In genomic region chr12:10098762-10099161, GRCh38 we compare ENCODE assay signal across 14 cellular contexts. TPM values are rescaled to one million over a fixed set of nuclear protein-coding genes. Genes with fewer than 3 reads are reported as not detected.
DNase-seq lines count a peak whose midpoint lies in the region; ATAC-seq and TF ChIP-seq lines count a peak whose summit lies in the region.
"Had no signal": no experiment of that assay in that cellular context is flagged by ENCODE, and none has a peak within 500 bp of the region (broad histone marks: within the 10 kb centered on the region; RNA-seq: fewer than 3 reads in every experiment).

CLEC1A (minus strand) TSS chr12:10098985; CDS start chr12:10098922, 63 bp downstream.

- TF ChIP-seq CTCF in esophagus muscularis mucosa (IDR thresholded peaks at IDR 0.05) (no peak), tibial nerve (IDR thresholded peaks at IDR 0.05) (no peak), prostate gland (IDR thresholded peaks at IDR 0.05) (no peak)

- H3K9me3 ChIP-seq in NT2/D1 (ENCODE audit: insufficient read depth, low read length) (peaks cover under 1% of the 10 kb centered on the region; the same call in 1 of the 2 replicates), esophagus muscularis mucosa (no peaks in the 10 kb centered on the region), tibial nerve (no peaks in the 10 kb centered on the region), prostate gland (no peaks in the 10 kb centered on the region)
- H3K9me3 ChIP-seq: Caco-2, pancreas had no signal

- no peaks in the 10 kb centered on the region for H3K27me3 ChIP-seq in NT2/D1 (ENCODE audit: insufficient read depth, insufficient read length)
- no peaks in the 10 kb centered on the region for H3K27me3 ChIP-seq in esophagus muscularis mucosa
- H3K27me3 ChIP-seq in tibial nerve: no peaks in the 10 kb centered on the region
- H3K27me3 ChIP-seq in prostate gland (replicated peaks; ENCODE audit: insufficient read depth): no peaks in the 10 kb centered on the region

- peak within 1 kb of the TSS; percentile 61 for H3K9ac ChIP-seq in NT2/D1 (ENCODE audit: insufficient read length, low read depth)

- no peak for ATAC-seq in GM21515 (IDR thresholded peaks at IDR 0.05; ENCODE audit: unreplicated experiment)
- ATAC-seq: activated CD8-positive, alpha-beta T cell treated with anti-CD3 and anti-CD28 coated beads for 36 hours; GM12878; pancreas had no signal

- H3K27ac ChIP-seq in esophagus muscularis mucosa (replicated peaks in 1 of 4) (peak within 1 kb of the TSS; percentile 58 to 69 (median 64)), tibial nerve (peak within 1 kb of the TSS; percentile 9 to 84 (median 74)), prostate gland (peak within 1 kb of the TSS in 1 of 2 donors; percentile 48)

- no peaks in the 10 kb centered on the region for H3K36me3 ChIP-seq in NT2/D1 (ENCODE audit: insufficient read depth, insufficient read length, low read length)
- H3K36me3 ChIP-seq in esophagus muscularis mucosa: no peaks in the 10 kb centered on the region
- H3K36me3 ChIP-seq in tibial nerve: no peaks in the 10 kb centered on the region
- no peaks in the 10 kb centered on the region for H3K36me3 ChIP-seq in prostate gland
- H3K36me3 ChIP-seq: pancreas had no signal

- DNase-seq in NT2/D1 (ENCODE audit: low read depth, low spot score) (peak; percentile 89), esophagus muscularis mucosa (ENCODE audit: extremely low spot score) (no peak), lung microvascular endothelial cell (ENCODE audit: low read depth in 2 of 2) (peak; percentile 77 to 82), tibial nerve (ENCODE audit: low spot score in 2 of 2) (no peak), prostate gland (ENCODE audit: low spot score) (no peak), Ammon's horn (ENCODE audit: low spot score) (no peak), NCI-H1436 treated with DMSO at 0.1 percent for 48 hours (lab: John Stamatoyannopoulos, UW) (no peak)
- DNase-seq: activated CD8-positive, alpha-beta T cell treated with anti-CD3 and anti-CD28 coated beads for 36 hours; kidney glomerular epithelial cell; NCI-H1417; pancreas had no signal

- WGBS in esophagus muscularis mucosa: 77% methylated on average over 4 of the region's 9 CpGs
- WGBS in tibial nerve, 2 donors: 27 to 43% methylated on average over 9 of the region's 9 CpGs
- WGBS in prostate gland: 43% methylated on average over 9 of the region's 9 CpGs

- TF ChIP-seq EP300 in esophagus muscularis mucosa (IDR thresholded peaks at IDR 0.05): no peak
- TF ChIP-seq EP300 in tibial nerve (IDR thresholded peaks at IDR 0.05): peak in 1 of 2 donors; percentile 77

- peak; percentile 21 for TF ChIP-seq POLR2A in esophagus muscularis mucosa (IDR thresholded peaks at IDR 0.05; ENCODE audit: low read depth)
- TF ChIP-seq POLR2A in tibial nerve (IDR thresholded peaks at IDR 0.05): peak in 1 of 2 donors; percentile 45
- no peak for TF ChIP-seq POLR2A in prostate gland (IDR thresholded peaks at IDR 0.05)

- intact Hi-C loops in esophagus muscularis mucosa (cut with DNase I) (no loop called here), prostate gland (cut with DNase I) (no loop called here)

- no peak within 1 kb of the TSS for H3K4me3 ChIP-seq in NT2/D1 (ENCODE audit: insufficient read length, low read depth)
- H3K4me3 ChIP-seq in esophagus muscularis mucosa: peak within 1 kb of the TSS; percentile 27 to 40 (median 32)
- H3K4me3 ChIP-seq in tibial nerve: peak within 1 kb of the TSS in 1 of 4 donors; percentile 30
- no peak within 1 kb of the TSS for H3K4me3 ChIP-seq in prostate gland
- H3K4me3 ChIP-seq: GM12878 had no signal

- H3K4me1 ChIP-seq in NT2/D1 (ENCODE audit: insufficient read depth, insufficient read length) (peaks cover 14% of the 10 kb centered on the region), esophagus muscularis mucosa (peaks cover 7 to 43% (median 38%) of the 10 kb centered on the region in 4 donors), tibial nerve (peaks cover 0 to 39% (median 7%) of the 10 kb centered on the region in 4 donors), prostate gland (replicated peaks) (no peaks in the 10 kb centered on the region)
- H3K4me1 ChIP-seq: Caco-2, pancreas had no signal

RNA-seq across cellular contexts. Expression of gene CLEC1A, which starts in this region (rescaled TPM):
- total RNA-seq in esophagus muscularis mucosa (1 to 10 TPM; 1.7 to 8.3 (median 4.7) TPM), lung microvascular endothelial cell (12.5 and 14.4 TPM in 2 replicates), tibial nerve (10 to 100 TPM in 1 of 4 donors, 1 to 10 TPM in 3; 6.0 to 19.4 (median 8.4) TPM), prostate gland (1 to 10 TPM; 1.5 to 3.5 TPM)
- total RNA-seq: activated CD8-positive, alpha-beta T cell treated with anti-CD3 and anti-CD28 coated beads for 36 hours; Caco-2; GM12878 had no signal

Comparison
In these comparisons a context has a peak if more than half of its experiments do, and no peak if none do; other contexts are left out.
1. DNase-seq: peak in NT2/D1 (single experiment) and lung microvascular endothelial cell (2 of 2); none in esophagus muscularis mucosa (single experiment), tibial nerve (0 of 2), prostate gland (single experiment), Ammon's horn (single experiment) and NCI-H1436 treated with DMSO at 0.1 percent for 48 hours (single experiment).
2. H3K4me3 ChIP-seq: peak in esophagus muscularis mucosa (4 of 4); none in NT2/D1 (single experiment) and prostate gland (0 of 2).